In the genomic region with DNA sequence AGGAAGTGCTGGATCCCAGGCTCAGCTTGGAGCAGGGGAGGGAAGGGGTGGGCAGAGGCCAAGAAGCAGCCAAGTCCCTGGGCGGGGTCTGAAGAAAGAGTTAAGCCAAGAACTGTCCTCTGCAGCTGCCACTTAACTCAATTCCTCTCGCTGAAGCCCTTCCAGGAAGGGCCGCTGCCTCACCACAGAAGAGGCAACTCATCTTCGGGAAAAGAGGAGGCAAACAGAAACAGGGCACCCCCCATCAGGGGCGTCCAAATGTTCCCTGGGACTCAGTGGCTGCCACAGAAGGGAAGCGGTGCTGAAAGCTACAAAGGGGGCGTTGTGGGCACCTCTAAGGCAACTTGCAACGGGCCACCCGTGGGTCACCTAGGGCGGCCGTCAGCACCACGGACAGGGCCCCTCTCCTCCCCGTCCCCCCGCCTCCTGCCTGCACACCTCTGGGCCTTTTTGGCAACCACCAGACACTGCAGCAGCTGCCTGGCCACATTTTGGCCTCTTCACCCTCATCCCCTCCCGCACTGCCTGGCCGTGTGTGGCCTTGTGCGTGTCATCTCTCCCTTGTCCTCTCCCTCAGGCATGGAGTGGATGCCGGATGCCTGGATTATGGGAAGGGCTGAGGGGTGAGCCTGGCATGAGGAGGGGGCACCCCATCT, we compare ENCODE assay signal across 1 cellular context.
A peak's percentile ranks its signal among the peaks of the same experiment; 100 is the strongest.
TF ChIP-seq lines count a peak whose summit lies in the region.

No MANE protein-coding gene starts in this region.

TF ChIP-seq in HepG2, 621 proteins besides CTCF, POLR2A, EP300 and RAD21 (continued from another document):
- TF ChIP-seq, protein P1, sequence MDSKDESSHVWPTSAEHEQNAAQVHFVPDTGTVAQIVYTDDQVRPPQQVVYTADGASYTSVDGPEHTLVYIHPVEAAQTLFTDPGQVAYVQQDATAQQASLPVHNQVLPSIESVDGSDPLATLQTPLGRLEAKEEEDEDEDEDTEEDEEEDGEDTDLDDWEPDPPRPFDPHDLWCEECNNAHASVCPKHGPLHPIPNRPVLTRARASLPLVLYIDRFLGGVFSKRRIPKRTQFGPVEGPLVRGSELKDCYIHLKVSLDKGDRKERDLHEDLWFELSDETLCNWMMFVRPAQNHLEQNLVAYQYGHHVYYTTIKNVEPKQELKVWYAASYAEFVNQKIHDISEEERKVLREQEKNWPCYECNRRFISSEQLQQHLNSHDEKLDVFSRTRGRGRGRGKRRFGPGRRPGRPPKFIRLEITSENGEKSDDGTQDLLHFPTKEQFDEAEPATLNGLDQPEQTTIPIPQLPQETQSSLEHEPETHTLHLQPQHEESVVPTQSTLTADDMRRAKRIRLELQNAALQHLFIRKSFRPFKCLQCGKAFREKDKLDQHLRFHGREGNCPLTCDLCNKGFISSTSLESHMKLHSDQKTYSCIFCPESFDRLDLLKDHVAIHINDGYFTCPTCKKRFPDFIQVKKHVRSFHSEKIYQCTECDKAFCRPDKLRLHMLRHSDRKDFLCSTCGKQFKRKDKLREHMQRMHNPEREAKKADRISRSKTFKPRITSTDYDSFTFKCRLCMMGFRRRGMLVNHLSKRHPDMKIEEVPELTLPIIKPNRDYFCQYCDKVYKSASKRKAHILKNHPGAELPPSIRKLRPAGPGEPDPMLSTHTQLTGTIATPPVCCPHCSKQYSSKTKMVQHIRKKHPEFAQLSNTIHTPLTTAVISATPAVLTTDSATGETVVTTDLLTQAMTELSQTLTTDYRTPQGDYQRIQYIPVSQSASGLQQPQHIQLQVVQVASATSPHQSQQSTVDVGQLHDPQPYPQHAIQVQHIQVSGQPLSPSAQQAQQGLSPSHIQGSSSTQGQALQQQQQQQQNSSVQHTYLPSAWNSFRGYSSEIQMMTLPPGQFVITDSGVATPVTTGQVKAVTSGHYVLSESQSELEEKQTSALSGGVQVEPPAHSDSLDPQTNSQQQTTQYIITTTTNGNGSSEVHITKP (CRISPR knock-in tag; IDR thresholded peaks at IDR 0.05; ENCODE audit: low read depth) = 0 out of 2 replicates have a peak, but pooled peaks have one; percentile 34
- TF ChIP-seq HES4 (CRISPR knock-in tag; IDR thresholded peaks at IDR 0.05; ENCODE audit: borderline replicate concordance) (0 out of 2 replicates have a peak, but pooled peaks have one; percentile 49), ZNF331 (CRISPR knock-in tag; IDR thresholded peaks at IDR 0.05) (peak; percentile 69; the same call in 1 of the 2 replicates)
- TF ChIP-seq, protein P2, sequence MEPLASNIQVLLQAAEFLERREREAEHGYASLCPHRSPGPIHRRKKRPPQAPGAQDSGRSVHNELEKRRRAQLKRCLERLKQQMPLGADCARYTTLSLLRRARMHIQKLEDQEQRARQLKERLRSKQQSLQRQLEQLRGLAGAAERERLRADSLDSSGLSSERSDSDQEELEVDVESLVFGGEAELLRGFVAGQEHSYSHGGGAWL (CRISPR knock-in tag; IDR thresholded peaks at IDR 0.05) = peak; percentile 69; the same call in 1 of the 2 replicates
- TF ChIP-seq, protein P3, sequence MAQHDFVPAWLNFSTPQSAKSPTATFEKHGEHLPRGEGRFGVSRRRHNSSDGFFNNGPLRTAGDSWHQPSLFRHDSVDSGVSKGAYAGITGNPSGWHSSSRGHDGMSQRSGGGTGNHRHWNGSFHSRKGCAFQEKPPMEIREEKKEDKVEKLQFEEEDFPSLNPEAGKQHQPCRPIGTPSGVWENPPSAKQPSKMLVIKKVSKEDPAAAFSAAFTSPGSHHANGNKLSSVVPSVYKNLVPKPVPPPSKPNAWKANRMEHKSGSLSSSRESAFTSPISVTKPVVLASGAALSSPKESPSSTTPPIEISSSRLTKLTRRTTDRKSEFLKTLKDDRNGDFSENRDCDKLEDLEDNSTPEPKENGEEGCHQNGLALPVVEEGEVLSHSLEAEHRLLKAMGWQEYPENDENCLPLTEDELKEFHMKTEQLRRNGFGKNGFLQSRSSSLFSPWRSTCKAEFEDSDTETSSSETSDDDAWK (CRISPR knock-in tag; IDR thresholded peaks at IDR 0.05) = no peak
TF ChIP-seq in HepG2: peak in this region for 68.
